Comparison of ENCODE assay signal across 22 cellular contexts in genomic region chr10:3025300-3025699, GRCh38.
"Had no signal": no experiment of that assay in that cellular context is flagged by ENCODE, and none has a peak within 500 bp of the region (broad histone marks: within the 10 kb centered on the region; RNA-seq: fewer than 3 reads in every experiment).

No MANE protein-coding gene starts in this region.

- H3K9me3 Mint-ChIP-seq: natural killer cell had no signal

- H3K27ac ChIP-seq: coronary artery, dorsolateral prefrontal cortex, heart left ventricle, ovary, right lobe of liver, testis, tibial nerve, upper lobe of right lung, vagina had no signal

- H3K9me3 ChIP-seq: ovary, prostate gland, right lobe of liver, testis, upper lobe of right lung, vagina had no signal

- ATAC-seq: esophagus mucosa; heart left ventricle; natural killer cell; right lobe of liver; stimulated activated effector memory CD8-positive, alpha-beta T cell treated with anti-CD3 and anti-CD28 coated beads, Interleukin-12 subunit alpha, Interleukin-12 subunit beta, amount 100 ng/mL, for 72 hours; upper lobe of right lung had no signal

- H3K4me3 ChIP-seq: coronary artery, dorsolateral prefrontal cortex, heart left ventricle, ovary, prostate gland, right lobe of liver, testis, tibial nerve, upper lobe of right lung, vagina had no signal

- DNase-seq: dorsolateral prefrontal cortex; effector CD8-positive, alpha-beta T cell; heart left ventricle; hypothalamus; kidney glomerular epithelial cell; natural killer cell; nucleus accumbens; ovary; retina; right lobe of liver; stimulated activated CD4-positive, alpha-beta T cell treated with anti-CD3 and anti-CD28 coated beads, Interleukin-4, amount 100 ng/mL, for 1 hour; stimulated activated CD8-positive, alpha-beta memory T cell treated with anti-CD3 and anti-CD28 coated beads, Interleukin-4, amount 100 ng/mL, for 48 hours; testis; upper lobe of right lung had no signal

- H3K36me3 ChIP-seq: heart left ventricle, ovary, prostate gland, right lobe of liver, tibial nerve, upper lobe of right lung, vagina had no signal

- H3K27me3 ChIP-seq: ovary, right lobe of liver, testis, vagina had no signal

- H3K36me3 Mint-ChIP-seq: natural killer cell; stimulated activated effector memory CD8-positive, alpha-beta T cell treated with anti-CD3 and anti-CD28 coated beads, Interleukin-12 subunit alpha, Interleukin-12 subunit beta, amount 100 ng/mL, for 72 hours had no signal

- H3K4me3 Mint-ChIP-seq: natural killer cell; neural crest cell; stimulated activated effector memory CD8-positive, alpha-beta T cell treated with anti-CD3 and anti-CD28 coated beads, Interleukin-12 subunit alpha, Interleukin-12 subunit beta, amount 100 ng/mL, for 72 hours; stimulated activated naive CD8-positive, alpha-beta T cell treated with anti-CD3 and anti-CD28 coated beads, Interleukin-15, Interleukin-2, amounts not matched to agents 100 ng/mL and 50 ng/mL, for 24 hours had no signal

- H3K4me1 ChIP-seq: heart left ventricle, right lobe of liver, testis, tibial nerve, upper lobe of right lung, vagina had no signal

- H3K27ac Mint-ChIP-seq: natural killer cell; stimulated activated effector memory CD8-positive, alpha-beta T cell treated with anti-CD3 and anti-CD28 coated beads, Interleukin-12 subunit alpha, Interleukin-12 subunit beta, amount 100 ng/mL, for 72 hours; stimulated activated naive CD8-positive, alpha-beta T cell treated with anti-CD3 and anti-CD28 coated beads, Interleukin-15, Interleukin-2, amounts not matched to agents 100 ng/mL and 50 ng/mL, for 24 hours had no signal

- H3K4me1 Mint-ChIP-seq: natural killer cell; stimulated activated effector memory CD8-positive, alpha-beta T cell treated with anti-CD3 and anti-CD28 coated beads, Interleukin-12 subunit alpha, Interleukin-12 subunit beta, amount 100 ng/mL, for 72 hours had no signal
